Comparison of ENCODE assay signal across 8 cellular contexts in genomic region chr19:18119243-18120105, GRCh38. TPM values are rescaled to one million over a fixed set of nuclear protein-coding genes. Genes with fewer than 3 reads are reported as not detected.
DNase-seq lines count a peak whose midpoint lies in the region; ATAC-seq and TF ChIP-seq lines count a peak whose summit lies in the region.

No MANE protein-coding gene starts in this region.

- H3K27me3 ChIP-seq in left ventricle myocardium inferior (ENCODE audit: low read depth) = no peaks in the 10 kb centered on the region
- H3K27me3 ChIP-seq in heart right ventricle = no peaks in the 10 kb centered on the region

- no peaks in the 10 kb centered on the region for H3K9me3 ChIP-seq in left ventricle myocardium inferior (replicated peaks)
- peaks cover 0 to 3% (median 0%) of the 10 kb centered on the region in 11 donors for H3K9me3 ChIP-seq in heart right ventricle

- H3K27ac ChIP-seq in left ventricle myocardium inferior (replicated peaks) (peak overlapping the region; percentile 77), heart right ventricle (peak overlapping the region in 3 of 10 donors; percentile 72 to 84 (median 79))

- WGBS in heart right ventricle, 2 donors = 77 to 79% methylated on average over 22 of the region's 22 CpGs

- H3K4me3 Mint-ChIP-seq in activated naive CD8-positive, alpha-beta T cell treated with anti-CD3 and anti-CD28 coated beads, Interleukin-2, amount 10 ng/mL, durations not matched to agents 7 days and 5 days = peak overlapping the region; percentile 88

- H3K4me1 ChIP-seq in left ventricle myocardium inferior (peaks cover 27% of the 10 kb centered on the region), heart right ventricle (peaks cover 4 to 40% (median 23%) of the 10 kb centered on the region in 9 donors)

- POLR2A ChIA-PET in activated naive CD8-positive, alpha-beta T cell treated with anti-CD3 and anti-CD28 coated beads, Interleukin-2, amount 10 ng/mL, durations not matched to agents 7 days and 5 days (lab: Charles Lee) = interaction anchor here (0.6 to 3.7 kb wide), 15 partner anchors 9 to 185 kb away, joined by 3 to 29 read pairs (median 3); partner anchors contain the start of genes IL12RB1, JUND, MAST3 and PIK3R2

- intact Hi-C loops in left ventricle myocardium inferior (cut with micrococcal nuclease) (loop anchor here (10.0 kb wide), 1 partner anchor 135 kb away; a partner anchor contains a TSS), heart right ventricle (cut with DNase I) (loop anchor here in 7 of 10 donors (5.0 to 10.0 kb wide), 7 partner anchors 33 to 205 kb away; partner anchors contain the start of genes PIK3R2 (in 2 of the 7) and LSM4 (in 1 of the 7))

- peaks cover 10% of the 10 kb centered on the region for H3K36me3 Mint-ChIP-seq in activated naive CD8-positive, alpha-beta T cell treated with anti-CD3 and anti-CD28 coated beads, Interleukin-2, amount 10 ng/mL, durations not matched to agents 7 days and 5 days

- no peak for ATAC-seq in heart right ventricle
- ATAC-seq in activated naive CD8-positive, alpha-beta T cell treated with anti-CD3 and anti-CD28 coated beads, Interleukin-2, amount 10 ng/mL, durations not matched to agents 7 days and 5 days (ENCODE audit: low read depth) = peak; percentile 55
- no peak for ATAC-seq in HG03439 (IDR thresholded peaks at IDR 0.05; ENCODE audit: unreplicated experiment)
- ATAC-seq in HG02981 (IDR thresholded peaks at IDR 0.05; ENCODE audit: unreplicated experiment) = no peak

- H3K27me3 Mint-ChIP-seq in activated naive CD8-positive, alpha-beta T cell treated with anti-CD3 and anti-CD28 coated beads, Interleukin-2, amount 10 ng/mL, durations not matched to agents 7 days and 5 days = no peaks in the 10 kb centered on the region

- DNase-seq in left ventricle myocardium inferior = no peak
- no peak for DNase-seq in heart right ventricle
- peak; percentile 70 for DNase-seq in activated naive CD8-positive, alpha-beta T cell treated with anti-CD3 and anti-CD28 coated beads, Interleukin-2, amount 10 ng/mL, durations not matched to agents 7 days and 5 days
- DNase-seq in nucleus accumbens (lab: John Stamatoyannopoulos, UW) = peak in 42 of 56 donors; percentile 13 to 91 (median 62)
- no peak for DNase-seq in dedifferentiated amniotic fluid mesenchymal stem cell (ENCODE audit: extremely low spot score)
- DNase-seq in NCI-H2171 (lab: John Stamatoyannopoulos, UW) = no peak

- no peaks in the 10 kb centered on the region for H3K9me3 Mint-ChIP-seq in activated naive CD8-positive, alpha-beta T cell treated with anti-CD3 and anti-CD28 coated beads, Interleukin-2, amount 10 ng/mL, durations not matched to agents 7 days and 5 days

- peaks cover 26% of the 10 kb centered on the region for H3K4me1 Mint-ChIP-seq in activated naive CD8-positive, alpha-beta T cell treated with anti-CD3 and anti-CD28 coated beads, Interleukin-2, amount 10 ng/mL, durations not matched to agents 7 days and 5 days

- H3K27ac Mint-ChIP-seq in activated naive CD8-positive, alpha-beta T cell treated with anti-CD3 and anti-CD28 coated beads, Interleukin-2, amount 10 ng/mL, durations not matched to agents 7 days and 5 days = peak overlapping the region; percentile 97

- H3K4me3 ChIP-seq in left ventricle myocardium inferior = no peak overlapping the region
- H3K4me3 ChIP-seq in heart right ventricle = peak overlapping the region in 4 of 10 donors; percentile 66 to 89 (median 79)

- TF ChIP-seq CTCF in left ventricle myocardium inferior (IDR thresholded peaks at IDR 0.05; ENCODE audit: borderline replicate concordance) (no peak), heart right ventricle (IDR thresholded peaks at IDR 0.05) (no peak)

- H3K36me3 ChIP-seq in left ventricle myocardium inferior (peaks cover 4% of the 10 kb centered on the region), heart right ventricle (peaks cover 0 to 31% (median 0%) of the 10 kb centered on the region in 9 donors)

RNA-seq across cellular contexts. Expression of gene MAST3, which starts 21.9 kb away (rescaled TPM):
- 4.6 TPM for total RNA-seq in left ventricle myocardium inferior
- 1 to 10 TPM; 2.8 to 6.4 (median 4.6) TPM for total RNA-seq in heart right ventricle
- 1 to 10 TPM; 1.5 to 2.6 TPM for polyA plus RNA-seq in heart right ventricle
- 10 to 100 TPM; 36.7 to 38.3 TPM for total RNA-seq in activated naive CD8-positive, alpha-beta T cell treated with anti-CD3 and anti-CD28 coated beads, Interleukin-2, amount 10 ng/mL, durations not matched to agents 7 days and 5 days

RNA-seq across cellular contexts. Expression of gene IL12RB1, which starts 32.7 kb away (rescaled TPM):
- total RNA-seq in left ventricle myocardium inferior = 0.44 TPM
- total RNA-seq in heart right ventricle = 1 to 10 TPM in 2 of 10 donors, under 1 TPM in 8; 0.24 to 5.4 (median 0.45) TPM
- polyA plus RNA-seq in heart right ventricle = under 1 TPM; 0.36 to 0.51 TPM
- 10 to 100 TPM; 52.5 to 56.4 TPM for total RNA-seq in activated naive CD8-positive, alpha-beta T cell treated with anti-CD3 and anti-CD28 coated beads, Interleukin-2, amount 10 ng/mL, durations not matched to agents 7 days and 5 days

RNA-seq across cellular contexts. Expression of gene PIK3R2, which starts 33.5 kb away (rescaled TPM):
- total RNA-seq in left ventricle myocardium inferior (28.0 TPM), heart right ventricle (10 to 100 TPM; 15.7 to 29.1 (median 22.3) TPM)
- polyA plus RNA-seq in heart right ventricle = 1 to 10 TPM; 2.3 to 6.7 TPM
- total RNA-seq in activated naive CD8-positive, alpha-beta T cell treated with anti-CD3 and anti-CD28 coated beads, Interleukin-2, amount 10 ng/mL, durations not matched to agents 7 days and 5 days = 10 to 100 TPM; 11.4 to 12.9 TPM

RNA-seq across cellular contexts. Expression of gene IFI30, which starts 54.1 kb away (rescaled TPM):
- total RNA-seq in left ventricle myocardium inferior (23.3 TPM), heart right ventricle (100 to 1,000 TPM in 1 of 10 donors, 10 to 100 TPM in 7, 1 to 10 TPM in 2; 6.5 to 241 (median 11.9) TPM)
- 10 to 100 TPM in 1 of 2 donors, 1 to 10 TPM in 1; 9.7 to 31.2 TPM for polyA plus RNA-seq in heart right ventricle
- 10 to 100 TPM; 78.8 to 80.8 TPM for total RNA-seq in activated naive CD8-positive, alpha-beta T cell treated with anti-CD3 and anti-CD28 coated beads, Interleukin-2, amount 10 ng/mL, durations not matched to agents 7 days and 5 days

Comparison
In these comparisons a context has a peak if more than half of its experiments do, and no peak if none do; other contexts are left out.
1. DNase-seq: peak in activated naive CD8-positive, alpha-beta T cell treated with anti-CD3 and anti-CD28 coated beads, Interleukin-2, amount 10 ng/mL, durations not matched to agents 7 days and 5 days (single experiment) and nucleus accumbens (42 of 56); none in left ventricle myocardium inferior (single experiment), heart right ventricle (0 of 2), dedifferentiated amniotic fluid mesenchymal stem cell (single experiment) and NCI-H2171 (single experiment).
2. RNA of gene IL12RB1, which starts 32.7 kb away (total RNA-seq): 52.5 to 56.4 TPM in activated naive CD8-positive, alpha-beta T cell treated with anti-CD3 and anti-CD28 coated beads, Interleukin-2, amount 10 ng/mL, durations not matched to agents 7 days and 5 days; 0.24 to 5.4 TPM in heart right ventricle and 0.44 TPM in left ventricle myocardium inferior (single experiment); every median in the first group is over 4 times any median in the second.